8 cellular contexts compared by ENCODE assay signal in genomic region chr2:216693414-216694100, GRCh38. TPM values are rescaled to one million over a fixed set of nuclear protein-coding genes. Genes with fewer than 3 reads are reported as not detected.
DNase-seq lines count a peak whose midpoint lies in the region; ATAC-seq and TF ChIP-seq lines count a peak whose summit lies in the region.

No MANE protein-coding gene starts in this region.

- H3K36me3 ChIP-seq in testis (ENCODE audit: low read depth, missing control alignments), result no peaks in the 10 kb centered on the region

- H3K27ac Mint-ChIP-seq in activated CD4-positive, alpha-beta T cell treated with anti-CD3 and anti-CD28 coated beads, Interleukin-2, amount 10 ng/mL, durations not matched to agents 7 days and 5 days, result peak overlapping the region; percentile 43
- no peak overlapping the region for H3K27ac Mint-ChIP-seq in activated CD8-positive, alpha-beta T cell treated with anti-CD3 and anti-CD28 coated beads for 36 hours

- peaks cover 83% of the 10 kb centered on the region for H3K27me3 Mint-ChIP-seq in activated CD4-positive, alpha-beta T cell treated with anti-CD3 and anti-CD28 coated beads, Interleukin-2, amount 10 ng/mL, durations not matched to agents 7 days and 5 days
- peaks cover 54% of the 10 kb centered on the region for H3K27me3 Mint-ChIP-seq in activated CD8-positive, alpha-beta T cell treated with anti-CD3 and anti-CD28 coated beads for 36 hours

- CTCF ChIA-PET in activated CD4-positive, alpha-beta T cell treated with anti-CD3 and anti-CD28 coated beads, Interleukin-2, amount 10 ng/mL, durations not matched to agents 7 days and 5 days (lab: Charles Lee), result interaction anchor here (0.6 to 1.8 kb wide), 7 partner anchors 12 to 1063 kb away, joined by 3 to 5 read pairs (median 3); no protein-coding TSS in a partner anchor
- CTCF ChIA-PET in activated CD8-positive, alpha-beta T cell treated with anti-CD3 and anti-CD28 coated beads for 36 hours (lab: Charles Lee), result interaction anchor here (0.8 to 2.0 kb wide), 6 partner anchors 11 to 1096 kb away, joined by 3 to 9 read pairs (median 5); no protein-coding TSS in a partner anchor

- no peak for TF ChIP-seq CTCF in activated CD8-positive, alpha-beta T cell treated with anti-CD3 and anti-CD28 coated beads for 36 hours (IDR thresholded peaks at IDR 0.05)
- no peak for TF ChIP-seq CTCF in testis (IDR thresholded peaks at IDR 0.05)

- intact Hi-C loops in activated CD8-positive, alpha-beta T cell treated with anti-CD3 and anti-CD28 coated beads for 36 hours (cut with micrococcal nuclease), result no loop called here
- intact Hi-C loops in testis (cut with DNase I; ENCODE audit: low total_unique reads), result loop anchor here (10.0 kb wide), 1 partner anchor 1061 kb away; no protein-coding TSS in a partner anchor

- H3K4me3 ChIP-seq in iPS-18c (ENCODE audit: insufficient read depth, low read depth, low read length) (peak overlapping the region; percentile 72), testis (peak overlapping the region; percentile 52 to 74)

- DNase-seq in activated CD4-positive, alpha-beta T cell treated with anti-CD3 and anti-CD28 coated beads, Interleukin-2, amount 10 ng/mL, durations not matched to agents 7 days and 5 days, result no peak
- no peak for DNase-seq in activated CD4-positive, alpha-beta T cell treated with anti-CD3 and anti-CD28 coated beads, Interleukin-2, amount 50 U/mL, for 4 hours
- DNase-seq in activated CD8-positive, alpha-beta T cell treated with anti-CD3 and anti-CD28 coated beads for 36 hours, result peak; percentile 24
- no peak for DNase-seq in testis
- DNase-seq in hippocampal formation (lab: John Stamatoyannopoulos, UW), result no peak

- H3K4me3 Mint-ChIP-seq in activated CD4-positive, alpha-beta T cell treated with anti-CD3 and anti-CD28 coated beads, Interleukin-2, amount 10 ng/mL, durations not matched to agents 7 days and 5 days, result peak overlapping the region; percentile 70
- peak overlapping the region; percentile 74 for H3K4me3 Mint-ChIP-seq in activated CD8-positive, alpha-beta T cell treated with anti-CD3 and anti-CD28 coated beads for 36 hours

- POLR2A ChIA-PET in activated CD4-positive, alpha-beta T cell treated with anti-CD3 and anti-CD28 coated beads, Interleukin-2, amount 10 ng/mL, durations not matched to agents 7 days and 5 days (lab: Charles Lee), result interaction anchor here (0.7 kb wide), 1 partner anchor 164 kb away, joined by 3 read pairs; no protein-coding TSS in a partner anchor
- POLR2A ChIA-PET in activated CD8-positive, alpha-beta T cell treated with anti-CD3 and anti-CD28 coated beads for 36 hours (lab: Charles Lee), result interaction anchor here (0.6 to 0.9 kb wide), 2 partner anchors 42 to 818 kb away, joined by 3 read pairs; no protein-coding TSS in a partner anchor

- no peaks in the 10 kb centered on the region for H3K36me3 Mint-ChIP-seq in activated CD4-positive, alpha-beta T cell treated with anti-CD3 and anti-CD28 coated beads, Interleukin-2, amount 10 ng/mL, durations not matched to agents 7 days and 5 days (ENCODE audit: low read depth)
- no peaks in the 10 kb centered on the region for H3K36me3 Mint-ChIP-seq in activated CD8-positive, alpha-beta T cell treated with anti-CD3 and anti-CD28 coated beads for 36 hours (ENCODE audit: low read depth)

- peaks cover 29% of the 10 kb centered on the region for H3K4me1 Mint-ChIP-seq in activated CD4-positive, alpha-beta T cell treated with anti-CD3 and anti-CD28 coated beads, Interleukin-2, amount 10 ng/mL, durations not matched to agents 7 days and 5 days
- H3K4me1 Mint-ChIP-seq in activated CD8-positive, alpha-beta T cell treated with anti-CD3 and anti-CD28 coated beads for 36 hours (ENCODE audit: low read depth), result peaks cover 23% of the 10 kb centered on the region

- H3K9me3 ChIP-seq in iPS-18c (ENCODE audit: control insufficient read depth, insufficient read depth, low read length) (peaks cover 3% of the 10 kb centered on the region), testis (no peaks in the 10 kb centered on the region)

- H3K9me3 Mint-ChIP-seq in activated CD4-positive, alpha-beta T cell treated with anti-CD3 and anti-CD28 coated beads, Interleukin-2, amount 10 ng/mL, durations not matched to agents 7 days and 5 days, result no peaks in the 10 kb centered on the region
- H3K9me3 Mint-ChIP-seq in activated CD8-positive, alpha-beta T cell treated with anti-CD3 and anti-CD28 coated beads for 36 hours, result no peaks in the 10 kb centered on the region

- peaks cover 20% of the 10 kb centered on the region for H3K4me1 ChIP-seq in testis

- H3K27me3 ChIP-seq in testis, result no peaks in the 10 kb centered on the region

- 4 to 6% methylated on average over 14 to 15 of the region's 15 CpGs for WGBS in testis, 2 donors

- no peak for ATAC-seq in activated CD8-positive, alpha-beta T cell treated with anti-CD3 and anti-CD28 coated beads for 36 hours
- ATAC-seq in HG02840 (IDR thresholded peaks at IDR 0.05; ENCODE audit: low FRiP score, unreplicated experiment) (no peak), HG03095 (IDR thresholded peaks at IDR 0.05; ENCODE audit: unreplicated experiment) (no peak)

- no peak for TF ChIP-seq POLR2A in testis (IDR thresholded peaks at IDR 0.05)

- H3K27ac ChIP-seq in testis, result peak overlapping the region in 1 of 2 donors; percentile 77

RNA-seq across cellular contexts. Expression of gene IGFBP5, which starts 1.8 kb away (rescaled TPM):
- not detected for total RNA-seq in activated CD4-positive, alpha-beta T cell treated with anti-CD3 and anti-CD28 coated beads, Interleukin-2, amount 10 ng/mL, durations not matched to agents 7 days and 5 days
- not detected for total RNA-seq in activated CD8-positive, alpha-beta T cell treated with anti-CD3 and anti-CD28 coated beads for 36 hours
- total RNA-seq in testis, result 100 to 1,000 TPM; 169 to 308 TPM
- polyA plus RNA-seq in testis (ENCODE audit: insufficient read depth, low read depth, low replicate concordance), result 228 TPM

Comparison
In these comparisons a context has a peak if more than half of its experiments do, and no peak if none do; other contexts are left out.
1. RNA of gene IGFBP5, which starts 1.8 kb away (total RNA-seq): 169 to 308 TPM in testis; not detected in activated CD8-positive, alpha-beta T cell treated with anti-CD3 and anti-CD28 coated beads for 36 hours and not detected in activated CD4-positive, alpha-beta T cell treated with anti-CD3 and anti-CD28 coated beads, Interleukin-2, amount 10 ng/mL, durations not matched to agents 7 days and 5 days; every median in the first group is over 100 times any median in the second.